Comparison of ENCODE assay signal across 10 cellular contexts in the genomic region with DNA sequence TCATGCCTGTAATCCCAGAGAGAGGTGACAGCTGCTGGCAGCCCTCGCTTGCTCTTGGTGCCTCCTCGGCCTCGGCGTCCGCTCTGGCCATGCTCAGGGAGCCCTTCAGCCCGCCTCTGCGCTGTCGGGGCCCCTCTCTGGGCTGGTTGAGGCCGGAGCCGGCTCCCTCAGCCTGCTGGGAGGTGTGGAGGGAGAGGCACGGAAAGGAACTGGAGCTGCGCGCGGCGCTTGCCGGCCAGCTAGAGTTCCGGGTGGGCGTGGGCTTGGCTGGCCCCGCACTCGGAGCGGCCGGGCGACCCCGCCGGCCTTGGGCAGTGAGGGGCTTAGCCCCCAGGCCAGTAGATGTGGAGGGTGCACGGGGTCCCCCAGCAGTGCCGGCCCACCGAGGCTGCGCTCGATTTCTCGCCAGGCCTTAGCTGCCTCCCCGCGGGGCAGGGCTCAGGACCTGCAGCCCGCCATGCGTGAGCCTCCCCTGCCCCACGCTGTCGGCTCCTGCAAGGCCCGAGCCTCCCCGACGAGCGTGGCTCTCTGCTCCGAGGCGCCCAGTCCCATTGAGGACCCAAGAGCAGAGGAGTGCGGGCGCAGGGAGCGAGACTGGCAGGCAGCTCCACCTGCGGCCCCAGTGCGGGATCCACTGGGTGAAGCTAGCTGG. TPM values are rescaled to one million over a fixed set of nuclear protein-coding genes. Genes with fewer than 3 reads are reported as not detected.
DNase-seq lines count a peak whose midpoint lies in the region; ATAC-seq, FAIRE-seq and TF ChIP-seq lines count a peak whose summit lies in the region.
"Had no signal": no experiment of that assay in that cellular context is flagged by ENCODE, and none has a peak within 500 bp of the region (broad histone marks: within the 10 kb centered on the region; RNA-seq: fewer than 3 reads in every experiment).

No MANE protein-coding gene starts in this region.

- no peaks in the 10 kb centered on the region for H3K36me3 Mint-ChIP-seq in activated naive CD4-positive, alpha-beta T cell treated with anti-CD3 and anti-CD28 coated beads, Interleukin-2, amount 10 ng/mL, durations not matched to agents 7 days and 5 days
- no peaks in the 10 kb centered on the region for H3K36me3 Mint-ChIP-seq in activated CD8-positive, alpha-beta T cell treated with anti-CD3 and anti-CD28 coated beads, Interleukin-2, amount 10 ng/mL, durations not matched to agents 7 days and 5 days (ENCODE audit: low read depth)

- H3K9me3 ChIP-seq in kidney (ENCODE audit: control insufficient read depth in 1 of 2, low read length in 2 of 2) (peaks cover 0 to 6% of the 10 kb centered on the region in 2 donors), tibial nerve (peaks cover 0 to 5% (median 0%) of the 10 kb centered on the region in 4 donors), aorta (ENCODE audit: control insufficient read depth, low read length) (no peaks in the 10 kb centered on the region)

- no peak for TF ChIP-seq POLR2A in tibial nerve (IDR thresholded peaks at IDR 0.05)

- POLR2A ChIA-PET in activated CD8-positive, alpha-beta T cell treated with anti-CD3 and anti-CD28 coated beads, Interleukin-2, amount 10 ng/mL, durations not matched to agents 7 days and 5 days (lab: Charles Lee), result interaction anchor here (0.6 to 1.2 kb wide), 2 partner anchors 35 to 744 kb away, joined by 3 read pairs; partner anchors contain the start of gene PAK1IP1

- peak; percentile 12 for ATAC-seq in activated CD8-positive, alpha-beta T cell treated with anti-CD3 and anti-CD28 coated beads, Interleukin-2, amount 10 ng/mL, durations not matched to agents 7 days and 5 days
- ATAC-seq in aorta (ENCODE audit: low FRiP score), result no peak

- H3K4me1 ChIP-seq in kidney (ENCODE audit: control insufficient read depth in 1 of 2, insufficient read depth in 1 of 2, low read depth in 1 of 2, low read length in 2 of 2), result no peaks in the 10 kb centered on the region
- no peaks in the 10 kb centered on the region for H3K4me1 ChIP-seq in tibial nerve
- no peaks in the 10 kb centered on the region for H3K4me1 ChIP-seq in aorta (ENCODE audit: control insufficient read depth in 1 of 2, insufficient read depth in 2 of 2, low read length in 2 of 2)

- H3K27ac ChIP-seq in kidney (ENCODE audit: low read depth in 2 of 2, low read length in 2 of 2), result no peak overlapping the region
- no peak overlapping the region for H3K27ac ChIP-seq in tibial nerve
- no peak overlapping the region for H3K27ac ChIP-seq in aorta (ENCODE audit: low read depth in 1 of 2, low read length in 2 of 2)

- intact Hi-C loops in kidney (cut with DNase I), result no loop called here
- intact Hi-C loops in aorta (cut with DNase I), result no loop called here

- no peak for TF ChIP-seq EP300 in tibial nerve (IDR thresholded peaks at IDR 0.05)

- peaks cover 27% of the 10 kb centered on the region for H3K27me3 Mint-ChIP-seq in activated naive CD4-positive, alpha-beta T cell treated with anti-CD3 and anti-CD28 coated beads, Interleukin-2, amount 10 ng/mL, durations not matched to agents 7 days and 5 days
- H3K27me3 Mint-ChIP-seq in activated CD8-positive, alpha-beta T cell treated with anti-CD3 and anti-CD28 coated beads, Interleukin-2, amount 10 ng/mL, durations not matched to agents 7 days and 5 days (ENCODE audit: low read depth), result peaks cover 10% of the 10 kb centered on the region

- H3K4me1 Mint-ChIP-seq in activated naive CD4-positive, alpha-beta T cell treated with anti-CD3 and anti-CD28 coated beads, Interleukin-2, amount 10 ng/mL, durations not matched to agents 7 days and 5 days, result peaks cover 21% of the 10 kb centered on the region
- H3K4me1 Mint-ChIP-seq in activated CD8-positive, alpha-beta T cell treated with anti-CD3 and anti-CD28 coated beads, Interleukin-2, amount 10 ng/mL, durations not matched to agents 7 days and 5 days (ENCODE audit: low read depth), result peaks cover 23% of the 10 kb centered on the region

- H3K36me3 ChIP-seq in kidney (ENCODE audit: control insufficient read depth in 1 of 2, insufficient read depth in 2 of 2, low read length in 2 of 2), result no peaks in the 10 kb centered on the region
- H3K36me3 ChIP-seq in tibial nerve, result no peaks in the 10 kb centered on the region
- H3K36me3 ChIP-seq in aorta (ENCODE audit: control insufficient read depth in 1 of 2, insufficient read depth in 2 of 2, low read length in 1 of 2), result no peaks in the 10 kb centered on the region

- FAIRE-seq in kidney (lab: Jason Lieb, UNC), result no peak

- no peak for TF ChIP-seq CTCF in kidney (IDR thresholded peaks at IDR 0.05; ENCODE audit: borderline replicate concordance, extremely low read depth, insufficient read depth)
- no peak for TF ChIP-seq CTCF in tibial nerve (IDR thresholded peaks at IDR 0.05)

- peak; percentile 31 for DNase-seq in activated naive CD4-positive, alpha-beta T cell treated with anti-CD3 and anti-CD28 coated beads, Interleukin-2, amount 10 ng/mL, durations not matched to agents 7 days and 5 days
- DNase-seq in activated naive CD4-positive, alpha-beta T cell treated with Interleukin-2 at 50 U/mL for 16 hours, result no peak
- no peak for DNase-seq in activated CD8-positive, alpha-beta T cell treated with anti-CD3 and anti-CD28 coated beads, Interleukin-2, amount 10 ng/mL, durations not matched to agents 7 days and 5 days
- DNase-seq in kidney (peak; percentile 66), tibial nerve (ENCODE audit: low spot score in 2 of 2) (no peak), NCI-H2029 treated with DMSO at 0.1 percent for 48 hours (lab: John Stamatoyannopoulos, UW) (no peak), inferior parietal cortex (ENCODE audit: extremely low spot score) (no peak), aorta (no peak)
- DNase-seq: COR-L47, T-helper 9 cell had no signal

- no peak overlapping the region for H3K9ac ChIP-seq in kidney (ENCODE audit: low read length in 2 of 2)

- 81 to 84% methylated on average over 31 to 42 of the region's 48 CpGs for WGBS in tibial nerve, 2 donors
- 67 to 74% methylated on average over 44 to 48 of the region's 48 CpGs for WGBS in aorta, 2 donors

- no peaks in the 10 kb centered on the region for H3K27me3 ChIP-seq in tibial nerve
- H3K27me3 ChIP-seq in aorta (ENCODE audit: control insufficient read depth in 1 of 2, insufficient read depth in 2 of 2, low read length in 1 of 2), result no peaks in the 10 kb centered on the region

- H3K9me3 Mint-ChIP-seq in activated naive CD4-positive, alpha-beta T cell treated with anti-CD3 and anti-CD28 coated beads, Interleukin-2, amount 10 ng/mL, durations not matched to agents 7 days and 5 days, result no peaks in the 10 kb centered on the region
- H3K9me3 Mint-ChIP-seq in activated CD8-positive, alpha-beta T cell treated with anti-CD3 and anti-CD28 coated beads, Interleukin-2, amount 10 ng/mL, durations not matched to agents 7 days and 5 days (ENCODE audit: insufficient read depth), result no peaks in the 10 kb centered on the region

- CTCF ChIA-PET in activated naive CD4-positive, alpha-beta T cell treated with anti-CD3 and anti-CD28 coated beads, Interleukin-2, amount 10 ng/mL, durations not matched to agents 7 days and 5 days (lab: Charles Lee), result no interaction called here
- CTCF ChIA-PET in activated CD8-positive, alpha-beta T cell treated with anti-CD3 and anti-CD28 coated beads, Interleukin-2, amount 10 ng/mL, durations not matched to agents 7 days and 5 days (lab: Charles Lee), result no interaction called here

- peak overlapping the region; percentile 64 for H3K4me3 Mint-ChIP-seq in activated naive CD4-positive, alpha-beta T cell treated with anti-CD3 and anti-CD28 coated beads, Interleukin-2, amount 10 ng/mL, durations not matched to agents 7 days and 5 days
- H3K4me3 Mint-ChIP-seq in activated CD8-positive, alpha-beta T cell treated with anti-CD3 and anti-CD28 coated beads, Interleukin-2, amount 10 ng/mL, durations not matched to agents 7 days and 5 days, result no peak overlapping the region

- peak overlapping the region; percentile 58 for H3K27ac Mint-ChIP-seq in activated naive CD4-positive, alpha-beta T cell treated with anti-CD3 and anti-CD28 coated beads, Interleukin-2, amount 10 ng/mL, durations not matched to agents 7 days and 5 days
- H3K27ac Mint-ChIP-seq in activated CD8-positive, alpha-beta T cell treated with anti-CD3 and anti-CD28 coated beads, Interleukin-2, amount 10 ng/mL, durations not matched to agents 7 days and 5 days, result peak overlapping the region; percentile 19

- no peak overlapping the region for H3K4me3 ChIP-seq in kidney (ENCODE audit: low read length in 2 of 2)
- peak overlapping the region in 3 of 4 donors; percentile 11 to 31 (median 13) for H3K4me3 ChIP-seq in tibial nerve
- H3K4me3 ChIP-seq in aorta (ENCODE audit: low read length in 2 of 2), result no peak overlapping the region

RNA-seq across cellular contexts. Expression of gene C6orf52, which starts 34.6 kb away (rescaled TPM):
- 1 to 10 TPM; 2.3 to 2.9 TPM for total RNA-seq in activated CD8-positive, alpha-beta T cell treated with anti-CD3 and anti-CD28 coated beads, Interleukin-2, amount 10 ng/mL, durations not matched to agents 7 days and 5 days
- 1.5 TPM for total RNA-seq in kidney
- polyA plus RNA-seq in kidney (ENCODE audit: insufficient read depth, low read depth, low replicate concordance), result 3.8 TPM
- total RNA-seq in tibial nerve, result not detected
- total RNA-seq in aorta, result under 1 TPM in 1 of 2 donors, not detected in 1; 0.66 TPM
- polyA plus RNA-seq in aorta, result 1 to 10 TPM in 1 of 2 donors, not detected in 1; 2.4 TPM

RNA-seq across cellular contexts. Expression of gene PAK1IP1, which starts 34.9 kb away (rescaled TPM):
- 10 to 100 TPM; 16.9 to 17.6 TPM for total RNA-seq in activated CD8-positive, alpha-beta T cell treated with anti-CD3 and anti-CD28 coated beads, Interleukin-2, amount 10 ng/mL, durations not matched to agents 7 days and 5 days
- total RNA-seq in kidney (11.2 TPM), tibial nerve (10 to 100 TPM in 2 of 4 donors, 1 to 10 TPM in 2; 6.5 to 21.0 (median 10.3) TPM), aorta (1 to 10 TPM; 9.2 to 9.9 TPM)
- polyA plus RNA-seq in kidney (ENCODE audit: insufficient read depth, low read depth, low replicate concordance) (11.6 TPM), aorta (10 to 100 TPM in 1 of 2 donors, 1 to 10 TPM in 1; 6.3 to 12.3 TPM)

Comparison
In these comparisons a context has a peak if more than half of its experiments do, and no peak if none do; other contexts are left out.
1. DNase-seq: peak in activated naive CD4-positive, alpha-beta T cell treated with anti-CD3 and anti-CD28 coated beads, Interleukin-2, amount 10 ng/mL, durations not matched to agents 7 days and 5 days (single experiment) and kidney (single experiment); none in activated naive CD4-positive, alpha-beta T cell treated with Interleukin-2 at 50 U/mL for 16 hours (single experiment), activated CD8-positive, alpha-beta T cell treated with anti-CD3 and anti-CD28 coated beads, Interleukin-2, amount 10 ng/mL, durations not matched to agents 7 days and 5 days (single experiment), tibial nerve (0 of 2), NCI-H2029 treated with DMSO at 0.1 percent for 48 hours (single experiment), inferior parietal cortex (single experiment) and aorta (0 of 2).
2. H3K4me3 ChIP-seq: peak in tibial nerve (3 of 4); none in kidney (0 of 2) and aorta (0 of 2).